8 cellular contexts compared by ENCODE assay signal in the genomic region with DNA sequence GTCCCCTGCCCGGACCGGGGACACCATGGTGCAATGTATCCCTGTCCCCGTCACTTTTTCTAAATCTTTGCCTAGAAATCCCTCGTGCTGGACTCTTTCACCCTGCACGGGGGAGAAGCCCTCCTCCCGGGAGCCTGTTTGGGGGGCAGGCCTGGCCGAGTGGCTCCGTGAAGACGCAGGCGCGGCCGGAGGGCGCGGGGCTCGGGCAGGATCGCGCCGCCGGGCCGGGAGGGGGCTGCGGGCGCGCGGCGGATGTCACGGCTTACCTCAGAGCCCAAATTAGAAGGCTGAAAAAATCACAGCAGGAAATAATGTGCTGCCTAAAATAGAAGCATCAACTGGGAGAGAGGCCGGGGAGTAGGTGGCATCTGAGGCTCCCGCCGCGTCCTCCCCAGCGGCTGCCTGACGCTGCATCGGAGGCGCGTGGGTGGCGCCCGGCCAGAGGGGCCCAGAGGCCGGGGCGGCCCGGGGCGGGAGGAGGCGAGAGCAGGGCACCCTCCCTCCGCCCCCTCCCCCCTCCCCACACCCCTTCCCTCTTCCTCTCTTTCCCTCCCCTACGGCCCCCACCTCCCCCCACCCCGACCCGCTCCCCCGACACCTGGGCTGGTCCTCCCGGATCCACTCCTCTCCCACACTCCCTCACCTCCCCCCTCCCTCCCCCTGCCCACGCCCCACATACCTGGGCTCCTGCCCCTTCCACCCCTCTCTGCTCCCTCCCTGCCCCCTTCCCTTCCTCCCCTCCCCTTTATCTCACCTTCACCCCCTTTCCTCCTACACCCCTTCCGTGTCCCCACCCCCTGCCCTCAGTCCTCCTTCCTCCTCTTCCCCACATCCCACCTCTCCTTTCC. TPM values are rescaled to one million over a fixed set of nuclear protein-coding genes. Genes with fewer than 3 reads are reported as not detected.
DNase-seq lines count a peak whose midpoint lies in the region; ATAC-seq, FAIRE-seq and TF ChIP-seq lines count a peak whose summit lies in the region.

No MANE protein-coding gene starts in this region.

- TF ChIP-seq CTCF in GM06990 (IDR thresholded peaks at IDR 0.05; ENCODE audit: insufficient read depth, low read length, poor library complexity, severe bottlenecking) = no peak
- TF ChIP-seq CTCF in Peyer's patch (IDR thresholded peaks at IDR 0.05) = no peak
- TF ChIP-seq CTCF in bronchial epithelial cell (IDR thresholded peaks at IDR 0.05; ENCODE audit: insufficient read depth, low read length, severe bottlenecking) = no peak
- TF ChIP-seq CTCF in spleen (IDR thresholded peaks at IDR 0.05 in 8 of 11, conservative IDR thresholded peaks at IDR 0.05 in 3 of 11) = no peak

- ATAC-seq in GM21367 (IDR thresholded peaks at IDR 0.05; ENCODE audit: unreplicated experiment) (no peak), HG03520 (IDR thresholded peaks at IDR 0.05; ENCODE audit: unreplicated experiment) (no peak)

- H3K4me1 ChIP-seq in Peyer's patch (peaks cover 0 to 13% (median 5%) of the 10 kb centered on the region in 4 donors), spleen (peaks cover 3 to 45% (median 15%) of the 10 kb centered on the region in 6 donors)

- H3K27ac ChIP-seq in Peyer's patch (peak overlapping the region in 3 of 4 donors; percentile 1 to 40 (median 10)), spleen (peak overlapping the region in 5 of 8 donors; percentile 29 to 69 (median 66))

- H3K4me1 Mint-ChIP-seq in immature natural killer cell = peaks cover 13 to 16% of the 10 kb centered on the region in 2 donors

- H3K36me3 ChIP-seq in GM06990 (ENCODE audit: control insufficient read depth, insufficient read depth, low read length) (no peaks in the 10 kb centered on the region), Peyer's patch (no peaks in the 10 kb centered on the region), bronchial epithelial cell (ENCODE audit: control insufficient read depth, insufficient read depth, low read length) (no peaks in the 10 kb centered on the region), spleen (no peaks in the 10 kb centered on the region)

- H3K9me3 ChIP-seq in Peyer's patch (no peaks in the 10 kb centered on the region), spleen (no peaks in the 10 kb centered on the region)

- no peaks in the 10 kb centered on the region for H3K36me3 Mint-ChIP-seq in immature natural killer cell

- DNase-seq in GM06990 (ENCODE audit: extremely low read depth, insufficient read length) (peak; percentile 37), Peyer's patch (no peak), bronchial epithelial cell (ENCODE audit: low read depth) (peak; percentile 33), immature natural killer cell (peak; percentile 9 to 26 (median 23)), spleen (no peak), LoVo (ENCODE audit: low spot score) (no peak)

- TF ChIP-seq POLR2A in Peyer's patch (IDR thresholded peaks at IDR 0.05) = no peak
- TF ChIP-seq POLR2A in spleen (IDR thresholded peaks at IDR 0.05) = no peak

- peak overlapping the region; percentile 15 to 74 (median 27) for H3K4me3 Mint-ChIP-seq in immature natural killer cell

- H3K4me3 ChIP-seq in GM06990 (replicated peaks; ENCODE audit: low read depth, low read length) (peak overlapping the region; percentile 31), Peyer's patch (peak overlapping the region; percentile 25 to 48 (median 34)), bronchial epithelial cell (ENCODE audit: low read depth, low read length) (peak overlapping the region; percentile 26), spleen (peak overlapping the region; percentile 0 to 66 (median 31))

- peaks cover 6 to 10% (median 7%) of the 10 kb centered on the region in 3 donors for H3K27me3 Mint-ChIP-seq in immature natural killer cell (ENCODE audit: low read depth in 3 of 3)

- WGBS in spleen, 5 donors = 1 to 3% (median 2%) methylated on average over 34 to 48 of the region's 50 CpGs

- H3K27me3 ChIP-seq in GM06990 (replicated peaks; ENCODE audit: control insufficient read depth, insufficient read depth, low read length) (no peaks in the 10 kb centered on the region), Peyer's patch (no peaks in the 10 kb centered on the region), bronchial epithelial cell (ENCODE audit: control insufficient read depth, insufficient read depth, low read length) (no peaks in the 10 kb centered on the region), spleen (replicated peaks in 1 of 7) (peaks cover 0 to 27% (median 4%) of the 10 kb centered on the region in 7 donors)

- no peak for FAIRE-seq in bronchial epithelial cell (lab: Jason Lieb, UNC)

- intact Hi-C loops in spleen (cut with DNase I; ENCODE audit: low total_unique reads) = no loop called here

- no peak overlapping the region for H3K27ac Mint-ChIP-seq in immature natural killer cell

- H3K9me3 Mint-ChIP-seq in immature natural killer cell = peaks cover 0 to 2% (median 0%) of the 10 kb centered on the region in 6 donors

RNA-seq across cellular contexts. Expression of gene SLC4A1AP, which starts 51.9 kb away (rescaled TPM):
- total RNA-seq in Peyer's patch = 10 to 100 TPM; 18.6 to 47.0 (median 21.9) TPM
- total RNA-seq in bronchial epithelial cell = 20.5 and 27.4 TPM in 2 replicates
- polyA plus RNA-seq in immature natural killer cell = 10 to 100 TPM; 23.9 to 29.6 (median 27.6) TPM
- total RNA-seq in spleen = 10 to 100 TPM; 17.3 to 25.4 (median 21.4) TPM
- polyA plus RNA-seq in spleen = 10 to 100 TPM; 10.5 to 13.5 (median 11.1) TPM

RNA-seq across cellular contexts. Expression of gene SUPT7L, which starts 52.1 kb away (rescaled TPM):
- 10 to 100 TPM; 28.2 to 46.2 (median 40.2) TPM for total RNA-seq in Peyer's patch
- 10.5 and 14.7 TPM in 2 replicates for total RNA-seq in bronchial epithelial cell
- polyA plus RNA-seq in immature natural killer cell = 10 to 100 TPM; 16.1 to 26.5 (median 17.6) TPM
- total RNA-seq in spleen = 10 to 100 TPM; 28.7 to 42.1 (median 31.3) TPM
- polyA plus RNA-seq in spleen = 10 to 100 TPM; 22.9 to 31.1 (median 30.7) TPM

RNA-seq across cellular contexts. Expression of gene MRPL33, which starts 56.0 kb away (rescaled TPM):
- 10 to 100 TPM; 25.6 to 67.1 (median 37.8) TPM for total RNA-seq in Peyer's patch
- total RNA-seq in bronchial epithelial cell = 11.3 and 37.9 TPM in 2 replicates
- 100 to 1,000 TPM; 190 to 266 (median 238) TPM for polyA plus RNA-seq in immature natural killer cell
- 10 to 100 TPM; 48.3 to 94.6 (median 69.2) TPM for total RNA-seq in spleen
- polyA plus RNA-seq in spleen = 100 to 1,000 TPM in 2 of 3 donors, 10 to 100 TPM in 1; 95.6 to 166 (median 131) TPM

Comparison
In these comparisons a context has a peak if more than half of its experiments do, and no peak if none do; other contexts are left out.
1. DNase-seq: peak in GM06990 (single experiment), bronchial epithelial cell (single experiment) and immature natural killer cell (3 of 3); none in Peyer's patch (0 of 3), spleen (single experiment) and LoVo (single experiment).
2. Peak in every context shown above with its lines, with median percentiles within 50 percentile points of each other: H3K4me3 ChIP-seq.